16 cellular contexts compared by ENCODE assay signal in the genomic region with DNA sequence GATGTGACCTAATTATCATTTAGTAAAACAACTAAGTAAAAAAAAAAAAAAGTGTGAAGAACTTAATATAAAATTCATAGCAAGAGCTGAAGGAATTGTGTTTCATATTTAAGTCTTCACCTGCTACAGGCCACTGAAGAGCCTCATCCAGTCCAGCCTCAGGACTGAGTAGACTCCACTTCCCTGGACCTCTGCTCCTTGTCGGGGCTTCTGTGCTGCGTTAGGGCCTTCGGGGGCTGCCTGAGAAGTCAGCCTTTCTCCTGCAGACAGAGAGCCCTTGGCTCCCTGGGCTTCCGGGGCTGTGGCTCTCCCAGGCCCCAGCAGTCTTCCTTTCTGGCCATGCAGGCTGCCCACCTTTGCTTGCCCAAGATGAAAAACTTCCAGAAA.
DNase-seq lines count a peak whose midpoint lies in the region; ATAC-seq and TF ChIP-seq lines count a peak whose summit lies in the region.
"Had no signal": no experiment of that assay in that cellular context is flagged by ENCODE, and none has a peak within 500 bp of the region (broad histone marks: within the 10 kb centered on the region; RNA-seq: fewer than 3 reads in every experiment).

No MANE protein-coding gene starts in this region.

- no TSS peak for BruUV-seq in PC-9 (replicated peaks; lab: Mats Ljungman, UMichigan)

- no peak overlapping the region for H3K4me3 Mint-ChIP-seq in CD4-positive, alpha-beta T cell
- H3K4me3 Mint-ChIP-seq: activated CD8-positive, alpha-beta T cell treated with anti-CD3 and anti-CD28 coated beads, Interleukin-2, amount 10 ng/mL, durations not matched to agents 7 days and 5 days; IgD-negative memory B cell had no signal

- H2AK5ac ChIP-seq in neuronal stem cell (ENCODE audit: low read depth, low read length): no peak overlapping the region

- no peak overlapping the region for H3K4me3 ChIP-seq in PC-9
- no peak overlapping the region for H3K4me3 ChIP-seq in neuronal stem cell (ENCODE audit: low read length in 2 of 2)
- H3K4me3 ChIP-seq: heart left ventricle, skin epidermis had no signal

- DNase-seq in AG20443 (ENCODE audit: low spot score): peak; percentile 24
- peak in 1 of 2 experiments; percentile 44 for DNase-seq in PC-9
- DNase-seq in neuronal stem cell (ENCODE audit: low spot score): no peak
- no peak for DNase-seq in CD4-positive, alpha-beta T cell
- DNase-seq in T-helper 1 cell: no peak
- DNase-seq: activated CD8-positive, alpha-beta T cell treated with anti-CD3 and anti-CD28 coated beads, Interleukin-2, amount 10 ng/mL, durations not matched to agents 7 days and 5 days; heart left ventricle; NCI-H1417 treated with DMSO at 0.1 percent for 48 hours; NCI-H526; RPMI8226 had no signal

- H3K27ac Mint-ChIP-seq in CD4-positive, alpha-beta T cell: no peak overlapping the region
- H3K27ac Mint-ChIP-seq: activated CD8-positive, alpha-beta T cell treated with anti-CD3 and anti-CD28 coated beads, Interleukin-2, amount 10 ng/mL, durations not matched to agents 7 days and 5 days; IgD-negative memory B cell had no signal

- H3K79me2 ChIP-seq in PC-9 (ENCODE audit: low read depth): no peaks in the 10 kb centered on the region

- H2BK120ac ChIP-seq in neuronal stem cell (ENCODE audit: low read depth, low read length): no peak overlapping the region

- peak overlapping the region; percentile 55; the same call in 1 of the 2 replicates for H2AFZ ChIP-seq in PC-9
- H2AFZ ChIP-seq in neuronal stem cell (ENCODE audit: low read length): no peak overlapping the region

- no peaks in the 10 kb centered on the region for H3K9me2 ChIP-seq in PC-9 (ENCODE audit: insufficient read depth)

- TF ChIP-seq CTCF in PC-9 (conservative IDR thresholded peaks at IDR 0.05): no peak
- TF ChIP-seq CTCF in CD4-positive, alpha-beta T cell (IDR thresholded peaks at IDR 0.05): no peak

- WGBS in neuronal stem cell (ENCODE audit: extremely low coverage in 2 of 2, insufficient read length in 2 of 2, insufficient replicate concordance in 1 of 2), 2 donors: no CpG with 5 or more reads among the region's 4 CpGs

- H2BK15ac ChIP-seq in neuronal stem cell (ENCODE audit: low read length): no peak overlapping the region

- no peaks in the 10 kb centered on the region for H4K20me1 ChIP-seq in PC-9 (ENCODE audit: insufficient read depth)

- no peak overlapping the region for H3K9ac ChIP-seq in neuronal stem cell (ENCODE audit: low read depth, low read length, poor library complexity)

- H3K4ac ChIP-seq in neuronal stem cell (ENCODE audit: low read length): no peak overlapping the region

- peak overlapping the region; percentile 78 for H3K14ac ChIP-seq in neuronal stem cell (ENCODE audit: low read length)

- H3K27me3 Mint-ChIP-seq in CD4-positive, alpha-beta T cell: no peaks in the 10 kb centered on the region

- H3K4me1 Mint-ChIP-seq in CD4-positive, alpha-beta T cell (ENCODE audit: low read depth): peaks cover 6% of the 10 kb centered on the region
- H3K4me1 Mint-ChIP-seq: IgD-negative memory B cell had no signal

- H2BK12ac ChIP-seq in neuronal stem cell (ENCODE audit: low read length): no peak overlapping the region

- ATAC-seq in esophagus mucosa (peak; percentile 5), HG03354 (IDR thresholded peaks at IDR 0.05; ENCODE audit: poor library complexity, severe bottlenecking, unreplicated experiment) (no peak), HG03342 (IDR thresholded peaks at IDR 0.05; ENCODE audit: unreplicated experiment) (no peak)
- ATAC-seq in CD4-positive, alpha-beta T cell (ENCODE audit: poor library complexity): no peak
- ATAC-seq: activated CD8-positive, alpha-beta T cell treated with anti-CD3 and anti-CD28 coated beads, Interleukin-2, amount 10 ng/mL, durations not matched to agents 7 days and 5 days; left lobe of liver had no signal

- peaks cover 47% of the 10 kb centered on the region for H3F3A ChIP-seq in PC-9 (ENCODE audit: insufficient read depth, low read depth)

- H4K8ac ChIP-seq in neuronal stem cell (ENCODE audit: low read depth, low read length): no peak overlapping the region

- peak overlapping the region; percentile 67 for H3K18ac ChIP-seq in neuronal stem cell (ENCODE audit: low read length)

- no peaks in the 10 kb centered on the region for H3K36me3 Mint-ChIP-seq in CD4-positive, alpha-beta T cell (ENCODE audit: low read depth)
- H3K36me3 Mint-ChIP-seq: IgD-negative memory B cell had no signal

- H4K91ac ChIP-seq in neuronal stem cell (ENCODE audit: low read depth, low read length, poor library complexity): no peak overlapping the region

- H3K27ac ChIP-seq in PC-9: peak overlapping the region; percentile 97
- peak overlapping the region; percentile 71 for H3K27ac ChIP-seq in neuronal stem cell (replicated peaks; ENCODE audit: low read length)
- no peak overlapping the region for H3K27ac ChIP-seq in CD4-positive, alpha-beta T cell (ENCODE audit: low read depth, low read length)

- H3K4me2 ChIP-seq in PC-9 (peak overlapping the region; percentile 73), neuronal stem cell (ENCODE audit: insufficient read depth, low read length, poor library complexity, severe bottlenecking) (no peak overlapping the region)

- H3K9me3 ChIP-seq in PC-9 (ENCODE audit: insufficient read depth, low read depth): no peaks in the 10 kb centered on the region
- no peaks in the 10 kb centered on the region for H3K9me3 ChIP-seq in neuronal stem cell (replicated peaks in 1 of 2; ENCODE audit: control insufficient read depth in 2 of 2, insufficient read depth in 1 of 2, low read depth in 1 of 2, low read length in 2 of 2)
- H3K9me3 ChIP-seq in CD4-positive, alpha-beta T cell (ENCODE audit: control insufficient read depth, low read length): no peaks in the 10 kb centered on the region
- H3K9me3 ChIP-seq: heart left ventricle had no signal

- no peaks in the 10 kb centered on the region for H3K36me3 ChIP-seq in PC-9 (ENCODE audit: low read depth)
- peaks cover 0 to 23% of the 10 kb centered on the region in 2 donors for H3K36me3 ChIP-seq in neuronal stem cell (replicated peaks in 1 of 2; ENCODE audit: control insufficient read depth in 2 of 2, insufficient read depth in 2 of 2, low read length in 2 of 2)

- no peak overlapping the region for H2BK5ac ChIP-seq in neuronal stem cell (ENCODE audit: low read length)

- no peaks in the 10 kb centered on the region for H3K9me3 Mint-ChIP-seq in CD4-positive, alpha-beta T cell

- no peak overlapping the region for H3K23ac ChIP-seq in neuronal stem cell (ENCODE audit: low read depth, low read length, poor library complexity)

- POLR2A ChIA-PET in PC-9 (lab: Charles Lee; ENCODE audit: unreplicated experiment): interaction anchor here (0.6 to 1.4 kb wide), 8 partner anchors 40 to 316 kb away, joined by 3 to 30 read pairs (median 10); no protein-coding TSS in a partner anchor
- POLR2A ChIA-PET in CD4-positive, alpha-beta T cell (lab: Charles Lee): no interaction called here

- H3K79me1 ChIP-seq in neuronal stem cell (ENCODE audit: low read depth, low read length): peaks cover 4% of the 10 kb centered on the region

- intact Hi-C loops in PC-9 (cut with micrococcal nuclease; ENCODE audit: unreplicated experiment): loop anchor here (1.0 to 2.0 kb wide), 6 partner anchors 58 to 148 kb away; no protein-coding TSS in a partner anchor
- intact Hi-C loops in CD4-positive, alpha-beta T cell (cut with DNase I, micrococcal nuclease): no loop called here

- H3K27me3 ChIP-seq in PC-9 (ENCODE audit: insufficient read depth, low read depth) (no peaks in the 10 kb centered on the region), neuronal stem cell (ENCODE audit: control insufficient read depth in 3 of 3, insufficient read depth in 3 of 3, low read depth in 1 of 3, low read length in 3 of 3) (no peaks in the 10 kb centered on the region)
- H3K27me3 ChIP-seq in CD4-positive, alpha-beta T cell (ENCODE audit: control insufficient read depth, insufficient read depth, low read length): no peaks in the 10 kb centered on the region
- H3K27me3 ChIP-seq: heart left ventricle had no signal

- H3K4me1 ChIP-seq in PC-9 (replicated peaks; ENCODE audit: insufficient read depth) (peaks cover 72% of the 10 kb centered on the region), neuronal stem cell (ENCODE audit: control insufficient read depth in 2 of 2, insufficient read depth in 1 of 2, low read depth in 1 of 2, low read length in 2 of 2) (peaks cover 26 to 29% of the 10 kb centered on the region in 2 donors)

- CTCF ChIA-PET in PC-9 (lab: Charles Lee): interaction anchor here (0.6 to 0.8 kb wide), 5 partner anchors 8 to 1200 kb away, joined by 3 to 6 read pairs (median 3); no protein-coding TSS in a partner anchor
- CTCF ChIA-PET in CD4-positive, alpha-beta T cell (lab: Charles Lee): no interaction called here
